ENCODE assay signal across 1 cellular context in the genomic region with DNA sequence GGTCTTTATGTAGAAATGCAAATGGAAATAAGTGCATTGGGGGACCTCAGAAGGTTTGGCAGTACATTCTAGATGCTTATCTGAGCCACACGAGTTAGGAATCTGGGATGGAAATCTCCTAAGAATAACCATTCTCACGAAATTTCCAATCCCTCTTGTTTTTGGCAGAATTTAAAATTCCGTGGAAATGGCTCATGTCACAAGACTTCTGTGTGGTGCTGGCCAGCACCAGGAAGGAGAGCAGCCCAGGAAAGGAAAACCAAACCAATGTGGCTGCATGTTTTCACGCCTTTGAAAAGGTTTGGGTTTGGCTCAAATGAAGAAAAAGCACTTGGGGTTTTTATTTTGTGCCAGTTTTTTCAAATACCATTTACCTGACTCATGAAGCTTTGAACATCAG.
TF ChIP-seq lines count a peak whose summit lies in the region.

No MANE protein-coding gene starts in this region.

TF ChIP-seq in GM23338, 12 proteins besides CTCF, POLR2A, EP300 and RAD21 (continued from another document):
- TF ChIP-seq ZNF331 (CRISPR knock-in tag; IDR thresholded peaks at IDR 0.05; ENCODE audit: low read depth) = no peak
- no peak for TF ChIP-seq STAT1 (IDR thresholded peaks at IDR 0.05; ENCODE audit: unreplicated experiment)
- TF ChIP-seq, protein P1, sequence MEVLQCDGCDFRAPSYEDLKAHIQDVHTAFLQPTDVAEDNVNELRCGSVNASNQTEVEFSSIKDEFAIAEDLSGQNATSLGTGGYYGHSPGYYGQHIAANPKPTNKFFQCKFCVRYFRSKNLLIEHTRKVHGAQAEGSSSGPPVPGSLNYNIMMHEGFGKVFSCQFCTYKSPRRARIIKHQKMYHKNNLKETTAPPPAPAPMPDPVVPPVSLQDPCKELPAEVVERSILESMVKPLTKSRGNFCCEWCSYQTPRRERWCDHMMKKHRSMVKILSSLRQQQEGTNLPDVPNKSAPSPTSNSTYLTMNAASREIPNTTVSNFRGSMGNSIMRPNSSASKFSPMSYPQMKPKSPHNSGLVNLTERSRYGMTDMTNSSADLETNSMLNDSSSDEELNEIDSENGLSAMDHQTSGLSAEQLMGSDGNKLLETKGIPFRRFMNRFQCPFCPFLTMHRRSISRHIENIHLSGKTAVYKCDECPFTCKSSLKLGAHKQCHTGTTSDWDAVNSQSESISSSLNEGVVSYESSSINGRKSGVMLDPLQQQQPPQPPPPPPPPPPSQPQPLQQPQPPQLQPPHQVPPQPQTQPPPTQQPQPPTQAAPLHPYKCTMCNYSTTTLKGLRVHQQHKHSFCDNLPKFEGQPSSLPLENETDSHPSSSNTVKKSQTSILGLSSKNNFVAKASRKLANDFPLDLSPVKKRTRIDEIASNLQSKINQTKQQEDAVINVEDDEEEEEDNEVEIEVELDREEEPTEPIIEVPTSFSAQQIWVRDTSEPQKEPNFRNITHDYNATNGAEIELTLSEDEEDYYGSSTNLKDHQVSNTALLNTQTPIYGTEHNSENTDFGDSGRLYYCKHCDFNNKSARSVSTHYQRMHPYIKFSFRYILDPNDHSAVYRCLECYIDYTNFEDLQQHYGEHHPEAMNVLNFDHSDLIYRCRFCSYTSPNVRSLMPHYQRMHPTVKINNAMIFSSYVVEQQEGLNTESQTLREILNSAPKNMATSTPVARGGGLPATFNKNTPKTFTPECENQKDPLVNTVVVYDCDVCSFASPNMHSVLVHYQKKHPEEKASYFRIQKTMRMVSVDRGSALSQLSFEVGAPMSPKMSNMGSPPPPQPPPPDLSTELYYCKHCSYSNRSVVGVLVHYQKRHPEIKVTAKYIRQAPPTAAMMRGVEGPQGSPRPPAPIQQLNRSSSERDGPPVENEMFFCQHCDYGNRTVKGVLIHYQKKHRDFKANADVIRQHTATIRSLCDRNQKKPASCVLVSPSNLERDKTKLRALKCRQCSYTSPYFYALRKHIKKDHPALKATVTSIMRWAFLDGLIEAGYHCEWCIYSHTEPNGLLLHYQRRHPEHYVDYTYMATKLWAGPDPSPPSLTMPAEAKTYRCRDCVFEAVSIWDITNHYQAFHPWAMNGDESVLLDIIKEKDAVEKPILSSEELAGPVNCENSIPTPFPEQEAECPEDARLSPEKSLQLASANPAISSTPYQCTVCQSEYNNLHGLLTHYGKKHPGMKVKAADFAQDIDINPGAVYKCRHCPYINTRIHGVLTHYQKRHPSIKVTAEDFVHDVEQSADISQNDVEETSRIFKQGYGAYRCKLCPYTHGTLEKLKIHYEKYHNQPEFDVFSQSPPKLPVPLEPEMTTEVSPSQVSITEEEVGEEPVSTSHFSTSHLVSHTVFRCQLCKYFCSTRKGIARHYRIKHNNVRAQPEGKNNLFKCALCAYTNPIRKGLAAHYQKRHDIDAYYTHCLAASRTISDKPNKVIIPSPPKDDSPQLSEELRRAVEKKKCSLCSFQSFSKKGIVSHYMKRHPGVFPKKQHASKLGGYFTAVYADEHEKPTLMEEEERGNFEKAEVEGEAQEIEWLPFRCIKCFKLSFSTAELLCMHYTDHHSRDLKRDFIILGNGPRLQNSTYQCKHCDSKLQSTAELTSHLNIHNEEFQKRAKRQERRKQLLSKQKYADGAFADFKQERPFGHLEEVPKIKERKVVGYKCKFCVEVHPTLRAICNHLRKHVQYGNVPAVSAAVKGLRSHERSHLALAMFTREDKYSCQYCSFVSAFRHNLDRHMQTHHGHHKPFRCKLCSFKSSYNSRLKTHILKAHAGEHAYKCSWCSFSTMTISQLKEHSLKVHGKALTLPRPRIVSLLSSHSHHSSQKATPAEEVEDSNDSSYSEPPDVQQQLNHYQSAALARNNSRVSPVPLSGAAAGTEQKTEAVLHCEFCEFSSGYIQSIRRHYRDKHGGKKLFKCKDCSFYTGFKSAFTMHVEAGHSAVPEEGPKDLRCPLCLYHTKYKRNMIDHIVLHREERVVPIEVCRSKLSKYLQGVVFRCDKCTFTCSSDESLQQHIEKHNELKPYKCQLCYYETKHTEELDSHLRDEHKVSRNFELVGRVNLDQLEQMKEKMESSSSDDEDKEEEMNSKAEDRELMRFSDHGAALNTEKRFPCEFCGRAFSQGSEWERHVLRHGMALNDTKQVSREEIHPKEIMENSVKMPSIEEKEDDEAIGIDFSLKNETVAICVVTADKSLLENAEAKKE (CRISPR knock-in tag; IDR thresholded peaks at IDR 0.05) = no peak
- TF ChIP-seq CREB1 (CRISPR knock-in tag; IDR thresholded peaks at IDR 0.05; ENCODE audit: low read depth) = no peak
- TF ChIP-seq EZH2phosphoT487 (IDR thresholded peaks at IDR 0.05; ENCODE audit: unreplicated experiment) = no peak
- TF ChIP-seq JUNB (IDR thresholded peaks at IDR 0.05; ENCODE audit: unreplicated experiment) = no peak
